ENCODE assay signal across 1 cellular context in genomic region chr5:159774476-159775031, GRCh38.
TF ChIP-seq lines count a peak whose summit lies in the region.

No MANE protein-coding gene starts in this region.

TF ChIP-seq in A549, 52 proteins besides CTCF, POLR2A, EP300 and RAD21 (continued from another document):
- TF ChIP-seq, protein P1, sequence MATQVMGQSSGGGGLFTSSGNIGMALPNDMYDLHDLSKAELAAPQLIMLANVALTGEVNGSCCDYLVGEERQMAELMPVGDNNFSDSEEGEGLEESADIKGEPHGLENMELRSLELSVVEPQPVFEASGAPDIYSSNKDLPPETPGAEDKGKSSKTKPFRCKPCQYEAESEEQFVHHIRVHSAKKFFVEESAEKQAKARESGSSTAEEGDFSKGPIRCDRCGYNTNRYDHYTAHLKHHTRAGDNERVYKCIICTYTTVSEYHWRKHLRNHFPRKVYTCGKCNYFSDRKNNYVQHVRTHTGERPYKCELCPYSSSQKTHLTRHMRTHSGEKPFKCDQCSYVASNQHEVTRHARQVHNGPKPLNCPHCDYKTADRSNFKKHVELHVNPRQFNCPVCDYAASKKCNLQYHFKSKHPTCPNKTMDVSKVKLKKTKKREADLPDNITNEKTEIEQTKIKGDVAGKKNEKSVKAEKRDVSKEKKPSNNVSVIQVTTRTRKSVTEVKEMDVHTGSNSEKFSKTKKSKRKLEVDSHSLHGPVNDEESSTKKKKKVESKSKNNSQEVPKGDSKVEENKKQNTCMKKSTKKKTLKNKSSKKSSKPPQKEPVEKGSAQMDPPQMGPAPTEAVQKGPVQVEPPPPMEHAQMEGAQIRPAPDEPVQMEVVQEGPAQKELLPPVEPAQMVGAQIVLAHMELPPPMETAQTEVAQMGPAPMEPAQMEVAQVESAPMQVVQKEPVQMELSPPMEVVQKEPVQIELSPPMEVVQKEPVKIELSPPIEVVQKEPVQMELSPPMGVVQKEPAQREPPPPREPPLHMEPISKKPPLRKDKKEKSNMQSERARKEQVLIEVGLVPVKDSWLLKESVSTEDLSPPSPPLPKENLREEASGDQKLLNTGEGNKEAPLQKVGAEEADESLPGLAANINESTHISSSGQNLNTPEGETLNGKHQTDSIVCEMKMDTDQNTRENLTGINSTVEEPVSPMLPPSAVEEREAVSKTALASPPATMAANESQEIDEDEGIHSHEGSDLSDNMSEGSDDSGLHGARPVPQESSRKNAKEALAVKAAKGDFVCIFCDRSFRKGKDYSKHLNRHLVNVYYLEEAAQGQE (IDR thresholded peaks at IDR 0.05) = no peak
- TF ChIP-seq, protein P2, sequence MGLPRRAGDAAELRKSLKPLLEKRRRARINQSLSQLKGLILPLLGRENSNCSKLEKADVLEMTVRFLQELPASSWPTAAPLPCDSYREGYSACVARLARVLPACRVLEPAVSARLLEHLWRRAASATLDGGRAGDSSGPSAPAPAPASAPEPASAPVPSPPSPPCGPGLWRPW (IDR thresholded peaks at IDR 0.05) = no peak
- TF ChIP-seq HOXB13 (CRISPR knock-in tag; IDR thresholded peaks at IDR 0.05; ENCODE audit: low read depth) (no peak), MAZ (IDR thresholded peaks at IDR 0.05; ENCODE audit: borderline replicate concordance, low read depth, low read length) (no peak), RFX5 (IDR thresholded peaks at IDR 0.05) (no peak), PBX3 (IDR thresholded peaks at IDR 0.05) (no peak), NFE2L2 (conservative IDR thresholded peaks at IDR 0.05; ENCODE audit: low read length) (no peak), TP53 (CRISPR knock-in tag; IDR thresholded peaks at IDR 0.05) (no peak), NPAS2 (CRISPR knock-in tag; IDR thresholded peaks at IDR 0.05; ENCODE audit: borderline replicate concordance) (no peak), ZFP36 (IDR thresholded peaks at IDR 0.05; ENCODE audit: borderline replicate concordance, partially characterized antibody) (no peak), CHD2 (IDR thresholded peaks at IDR 0.05; ENCODE audit: low read length, partially characterized antibody) (no peak), ZSCAN20 (CRISPR knock-in tag; IDR thresholded peaks at IDR 0.05) (no peak), HOXB5 (CRISPR knock-in tag; IDR thresholded peaks at IDR 0.05) (no peak), JUN (IDR thresholded peaks at IDR 0.05) (no peak)
